ENCODE assay signal across 8 cellular contexts in the genomic region with DNA sequence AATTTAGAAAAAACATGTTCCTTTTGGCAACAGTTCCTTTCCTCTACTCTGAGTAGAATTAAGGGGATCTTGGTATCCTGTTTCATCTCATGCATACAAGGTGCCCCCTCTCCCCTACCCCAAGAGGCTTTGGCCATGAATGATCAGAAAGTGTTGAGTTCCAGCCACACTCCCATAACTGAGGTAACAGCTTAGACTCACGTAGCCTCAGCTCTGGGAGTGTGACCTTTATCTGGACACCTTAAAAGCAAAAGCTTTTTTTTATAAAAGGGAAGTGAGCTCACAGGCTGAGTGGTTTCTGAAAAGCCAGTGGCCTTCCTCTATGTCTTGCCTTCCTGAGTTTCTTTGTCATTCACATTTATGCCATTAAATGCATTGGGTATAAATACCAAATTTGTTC. TPM values are rescaled to one million over a fixed set of nuclear protein-coding genes. Genes with fewer than 3 reads are reported as not detected.
DNase-seq lines count a peak whose midpoint lies in the region; ATAC-seq and TF ChIP-seq lines count a peak whose summit lies in the region.

No MANE protein-coding gene starts in this region.

- H3K4me3 ChIP-seq in SU-DHL-6 (ENCODE audit: insufficient read depth, low read length, poor library complexity, severe bottlenecking): no peak overlapping the region

- no peaks in the 10 kb centered on the region for H3K27me3 ChIP-seq in SU-DHL-6 (ENCODE audit: low read length)

- H3K9me3 ChIP-seq in SU-DHL-6 (ENCODE audit: insufficient read depth, low read length): no peaks in the 10 kb centered on the region

- H3K27me3 Mint-ChIP-seq in activated T-cell treated with anti-CD3 and anti-CD28 coated beads, Interleukin-2, amount 50 U/mL, for 24 hours: no peaks in the 10 kb centered on the region
- peaks cover 13% of the 10 kb centered on the region; the same call in 1 of the 2 replicates for H3K27me3 Mint-ChIP-seq in HFFc6 (ENCODE audit: insufficient read depth)

- H3K79me2 ChIP-seq in SU-DHL-6 (ENCODE audit: insufficient read depth, low read length): no peaks in the 10 kb centered on the region; the same call in 1 of the 2 replicates

- peak overlapping the region; percentile 89 for H3K27ac Mint-ChIP-seq in activated T-cell treated with anti-CD3 and anti-CD28 coated beads, Interleukin-2, amount 50 U/mL, for 24 hours
- no peak overlapping the region for H3K27ac Mint-ChIP-seq in HFFc6

- TF ChIP-seq CTCF in SU-DHL-6 (IDR thresholded peaks at IDR 0.05; ENCODE audit: insufficient read depth, low read length, poor library complexity, severe bottlenecking) (no peak), HFFc6 (IDR thresholded peaks at IDR 0.05) (no peak)

- H4K20me1 ChIP-seq in SU-DHL-6 (ENCODE audit: low read depth, low read length): no peaks in the 10 kb centered on the region

- H3K4me1 Mint-ChIP-seq in activated T-cell treated with anti-CD3 and anti-CD28 coated beads, Interleukin-2, amount 50 U/mL, for 24 hours (ENCODE audit: low read depth): peaks cover 60% of the 10 kb centered on the region
- H3K4me1 Mint-ChIP-seq in HFFc6 (ENCODE audit: low read depth): no peaks in the 10 kb centered on the region

- peak; percentile 62 for ATAC-seq in HG02973 (IDR thresholded peaks at IDR 0.05; ENCODE audit: unreplicated experiment)

- no peak for DNase-seq in activated T-cell treated with anti-CD3 and anti-CD28 coated beads, Interleukin-2, amount 50 U/mL, for 24 hours
- no peak for DNase-seq in activated T-cell treated with anti-CD3 and anti-CD28 coated beads, Interleukin-2, amount 50 U/mL, for 1 hour
- peak; percentile 64 for DNase-seq in pons (ENCODE audit: low spot score)
- DNase-seq in NCI-H1417 treated with DMSO at 0.1 percent for 48 hours (lab: John Stamatoyannopoulos, UW): no peak
- no peak for DNase-seq in HFFc6
- no peak for DNase-seq in GF-D8 (lab: John Stamatoyannopoulos, UW)

- peak overlapping the region; percentile 55; the same call in 1 of the 2 replicates for H3K9ac ChIP-seq in SU-DHL-6 (ENCODE audit: low read length)

- peak overlapping the region; percentile 71 for H3K27ac ChIP-seq in SU-DHL-6 (ENCODE audit: low read depth, low read length)

- no peaks in the 10 kb centered on the region for H3K9me3 Mint-ChIP-seq in activated T-cell treated with anti-CD3 and anti-CD28 coated beads, Interleukin-2, amount 50 U/mL, for 24 hours
- H3K9me3 Mint-ChIP-seq in HFFc6: no peaks in the 10 kb centered on the region

- H3K36me3 ChIP-seq in SU-DHL-6 (ENCODE audit: low read length): no peaks in the 10 kb centered on the region

- peak overlapping the region; percentile 62 for H3K4me2 ChIP-seq in SU-DHL-6 (ENCODE audit: low read depth, low read length, poor library complexity, severe bottlenecking)

- peak overlapping the region; percentile 76 for H3K4me3 Mint-ChIP-seq in activated T-cell treated with anti-CD3 and anti-CD28 coated beads, Interleukin-2, amount 50 U/mL, for 24 hours
- H3K4me3 Mint-ChIP-seq in HFFc6: no peak overlapping the region

- H3F3A ChIP-seq in SU-DHL-6 (ENCODE audit: insufficient read depth): peaks cover 4% of the 10 kb centered on the region; the same call in 1 of the 2 replicates

- no peaks in the 10 kb centered on the region for H3K9me2 ChIP-seq in SU-DHL-6 (replicated peaks; ENCODE audit: insufficient read depth, low read length)

- peaks cover 15% of the 10 kb centered on the region for H3K36me3 Mint-ChIP-seq in activated T-cell treated with anti-CD3 and anti-CD28 coated beads, Interleukin-2, amount 50 U/mL, for 24 hours (ENCODE audit: low read depth)
- H3K36me3 Mint-ChIP-seq in HFFc6 (ENCODE audit: low read depth): no peaks in the 10 kb centered on the region

- H2AFZ ChIP-seq in SU-DHL-6 (ENCODE audit: low read depth, low read length, severe bottlenecking): peak overlapping the region; percentile 23

RNA-seq across cellular contexts. Expression of a gene that starts 0.9 kb away (rescaled TPM):
- total RNA-seq in HFFc6 (2021; fragmentation: NEBNext Ultra II Directional; extraction: Animal tissue kit (Norgen Biotek cat#: 25700)): under 1 TPM in 1 of 6 experiments, not detected in 5; 0.07 TPM

RNA-seq across cellular contexts. Expression of a gene that starts 32.9 kb away (rescaled TPM):
- 10 to 100 TPM in 5 of 6 experiments, 1 to 10 TPM in 1; 9.3 to 11.0 (median 10.7) TPM for total RNA-seq in HFFc6 (2021; fragmentation: NEBNext Ultra II Directional; extraction: Animal tissue kit (Norgen Biotek cat#: 25700))

RNA-seq across cellular contexts. Expression of a gene that starts 50.8 kb away (rescaled TPM):
- not detected for total RNA-seq in HFFc6 (2021; fragmentation: NEBNext Ultra II Directional; extraction: Animal tissue kit (Norgen Biotek cat#: 25700))

RNA-seq across cellular contexts. Expression of a gene that starts 56.3 kb away (rescaled TPM):
- total RNA-seq in HFFc6 (2021; fragmentation: NEBNext Ultra II Directional; extraction: Animal tissue kit (Norgen Biotek cat#: 25700)): not detected
